Comparison of ENCODE assay signal across 8 cellular contexts in genomic region chr19:2494447-2495129, GRCh38. TPM values are rescaled to one million over a fixed set of nuclear protein-coding genes. Genes with fewer than 3 reads are reported as not detected.
DNase-seq lines count a peak whose midpoint lies in the region; ATAC-seq and TF ChIP-seq lines count a peak whose summit lies in the region.

No MANE protein-coding gene starts in this region.

- H3K27me3 Mint-ChIP-seq in activated T-cell treated with anti-CD3 and anti-CD28 coated beads, Interleukin-2, amount 50 U/mL, for 4 hours (ENCODE audit: low read depth) = peaks cover 36% of the 10 kb centered on the region

- H3K4me3 Mint-ChIP-seq in activated T-cell treated with anti-CD3 and anti-CD28 coated beads, Interleukin-2, amount 50 U/mL, for 4 hours = peak overlapping the region; percentile 72

- no peak for TF ChIP-seq EP300 in stomach (IDR thresholded peaks at IDR 0.05)

- DNase-seq in NCI-H2029 treated with DMSO at 0.1 percent for 48 hours (lab: John Stamatoyannopoulos, UW) = peak; percentile 10
- DNase-seq in activated T-cell treated with anti-CD3 and anti-CD28 coated beads, Interleukin-2, amount 50 U/mL, for 4 hours = peak; percentile 46
- peak; percentile 80 for DNase-seq in stomach

- H3K4me3 ChIP-seq in mononuclear cell (ENCODE audit: low read length) = peak overlapping the region; percentile 50
- H3K4me3 ChIP-seq in stomach = peak overlapping the region; percentile 50 to 58 (median 57)

- H3K27me3 ChIP-seq in mononuclear cell (ENCODE audit: insufficient read depth, low read length) (peaks cover 19% of the 10 kb centered on the region), stomach (peaks cover 0 to 4% (median 0%) of the 10 kb centered on the region in 3 donors)

- peak overlapping the region; percentile 87 to 95 (median 90) for H3K27ac ChIP-seq in stomach

- peaks cover 36% of the 10 kb centered on the region for H3K4me1 ChIP-seq in mononuclear cell (ENCODE audit: insufficient read depth, low read length)
- H3K4me1 ChIP-seq in stomach = peaks cover 30 to 57% (median 52%) of the 10 kb centered on the region in 4 donors

- no peaks in the 10 kb centered on the region for H3K36me3 ChIP-seq in stomach

- intact Hi-C loops in stomach (cut with DNase I; ENCODE audit: low total_unique reads) = no loop called here

- ATAC-seq in GM18502 (IDR thresholded peaks at IDR 0.05; ENCODE audit: poor library complexity, unreplicated experiment) (peak; percentile 48), esophagus mucosa (peak; percentile 41), HG03354 (IDR thresholded peaks at IDR 0.05; ENCODE audit: poor library complexity, severe bottlenecking, unreplicated experiment) (no peak), HG03520 (IDR thresholded peaks at IDR 0.05; ENCODE audit: unreplicated experiment) (no peak)
- ATAC-seq in activated T-cell treated with anti-CD3 and anti-CD28 coated beads, Interleukin-2, amount 50 U/mL, for 4 hours = peak; percentile 79 to 81

- H3K36me3 Mint-ChIP-seq in activated T-cell treated with anti-CD3 and anti-CD28 coated beads, Interleukin-2, amount 50 U/mL, for 4 hours (ENCODE audit: insufficient read depth) = no peaks in the 10 kb centered on the region

- WGBS in stomach, 5 donors = 7 to 13% (median 10%) methylated on average over 34 to 72 of the region's 72 CpGs

- H3K9me3 ChIP-seq in mononuclear cell (ENCODE audit: low read depth, low read length) = no peaks in the 10 kb centered on the region
- no peaks in the 10 kb centered on the region for H3K9me3 ChIP-seq in stomach

- no peak for TF ChIP-seq POLR2A in stomach (IDR thresholded peaks at IDR 0.05)

- no peaks in the 10 kb centered on the region for H3K9me3 Mint-ChIP-seq in activated T-cell treated with anti-CD3 and anti-CD28 coated beads, Interleukin-2, amount 50 U/mL, for 4 hours

- peaks cover 28% of the 10 kb centered on the region for H3K4me1 Mint-ChIP-seq in activated T-cell treated with anti-CD3 and anti-CD28 coated beads, Interleukin-2, amount 50 U/mL, for 4 hours (ENCODE audit: low read depth)

- TF ChIP-seq CTCF in stomach (IDR thresholded peaks at IDR 0.05) = no peak

RNA-seq across cellular contexts. Expression of gene GADD45B, which starts 18.7 kb away (rescaled TPM):
- 10 to 100 TPM; 67.4 to 75.5 (median 72.8) TPM for total RNA-seq in activated T-cell treated with anti-CD3 and anti-CD28 coated beads, Interleukin-2, amount 50 U/mL, for 4 hours
- total RNA-seq in esophagus mucosa (26.3 TPM), mononuclear cell (528 TPM), stomach (100 to 1,000 TPM in 1 of 5 donors, 10 to 100 TPM in 4; 61.6 to 588 (median 91.0) TPM)
- polyA plus RNA-seq in stomach = 10 to 100 TPM; 52.9 to 92.1 (median 53.8) TPM

RNA-seq across cellular contexts. Expression of gene LMNB2, which starts 37.8 kb away (rescaled TPM):
- total RNA-seq in activated T-cell treated with anti-CD3 and anti-CD28 coated beads, Interleukin-2, amount 50 U/mL, for 4 hours = 10 to 100 TPM; 90.9 to 98.3 (median 92.0) TPM
- total RNA-seq in esophagus mucosa = 50.4 TPM
- 6.7 TPM for total RNA-seq in mononuclear cell
- 10 to 100 TPM; 19.8 to 76.8 (median 29.0) TPM for total RNA-seq in stomach
- 10 to 100 TPM; 12.2 to 19.7 (median 13.6) TPM for polyA plus RNA-seq in stomach

Comparison
In these comparisons a context has a peak if more than half of its experiments do, and no peak if none do; other contexts are left out.
1. ATAC-seq: peak in GM18502 (single experiment), activated T-cell treated with anti-CD3 and anti-CD28 coated beads, Interleukin-2, amount 50 U/mL, for 4 hours (2 of 2) and esophagus mucosa (single experiment); none in HG03354 (single experiment) and HG03520 (single experiment).
2. DNase-seq: peak in every context shown above with its lines; median percentile 80 in stomach; 46 in activated T-cell treated with anti-CD3 and anti-CD28 coated beads, Interleukin-2, amount 50 U/mL, for 4 hours; 10 in NCI-H2029 treated with DMSO at 0.1 percent for 48 hours.